Comparison of ENCODE assay signal across 10 cellular contexts in the genomic region with DNA sequence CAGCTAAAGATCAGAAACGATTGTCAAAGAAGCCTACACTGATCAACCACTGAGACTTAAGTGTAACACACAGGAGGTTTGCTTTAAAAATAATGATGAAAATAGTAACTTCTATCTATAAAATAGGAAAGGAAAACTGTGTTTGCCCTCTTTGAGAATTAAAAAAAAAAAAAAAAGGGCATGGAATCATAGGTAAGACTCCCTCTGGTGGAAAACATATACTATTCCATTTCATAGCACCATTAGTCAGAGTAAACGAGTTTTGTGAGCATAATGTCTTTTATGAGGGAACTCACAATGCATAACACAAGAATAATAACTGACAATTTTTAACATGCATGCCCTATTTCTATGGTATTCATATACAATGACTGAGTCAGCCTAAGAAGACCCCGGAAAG. TPM values are rescaled to one million over a fixed set of nuclear protein-coding genes. Genes with fewer than 3 reads are reported as not detected.
DNase-seq lines count a peak whose midpoint lies in the region; ATAC-seq, FAIRE-seq and TF ChIP-seq lines count a peak whose summit lies in the region.
"Had no signal": no experiment of that assay in that cellular context is flagged by ENCODE, and none has a peak within 500 bp of the region (broad histone marks: within the 10 kb centered on the region; RNA-seq: fewer than 3 reads in every experiment).

No MANE protein-coding gene starts in this region.

- H3K27ac ChIP-seq in VCaP (peak overlapping the region; percentile 25; the same call in 1 of the 2 replicates), right lobe of liver (no peak overlapping the region), small intestine (ENCODE audit: low read depth in 1 of 2, low read length in 1 of 2) (no peak overlapping the region)

- H3K4me1 Mint-ChIP-seq in activated naive CD8-positive, alpha-beta T cell treated with anti-CD3 and anti-CD28 coated beads, Interleukin-2, amount 50 U/mL, for 24 hours = no peaks in the 10 kb centered on the region

- no peak for TF ChIP-seq POLR2A in right lobe of liver (IDR thresholded peaks at IDR 0.05)

- no peak for DNase-seq in D721Med (ENCODE audit: insufficient read length, low spot score)
- DNase-seq in LHCN-M2 (ENCODE audit: low read depth) = peak; percentile 14
- no peak for DNase-seq in right lobe of liver
- DNase-seq in activated naive CD8-positive, alpha-beta T cell treated with anti-CD3 and anti-CD28 coated beads, Interleukin-2, amount 50 U/mL, for 24 hours = no peak
- DNase-seq in small intestine = no peak
- DNase-seq: T-helper 9 cell had no signal

- H3K4me1 ChIP-seq in right lobe of liver (no peaks in the 10 kb centered on the region), small intestine (ENCODE audit: control insufficient read depth in 2 of 2, insufficient read depth in 1 of 2, low read depth in 1 of 2, low read length in 1 of 2) (no peaks in the 10 kb centered on the region)

- intact Hi-C loops in right lobe of liver (cut with DNase I) = no loop called here

- peaks cover 14% of the 10 kb centered on the region for H3K36me3 Mint-ChIP-seq in activated naive CD8-positive, alpha-beta T cell treated with anti-CD3 and anti-CD28 coated beads, Interleukin-2, amount 50 U/mL, for 24 hours (ENCODE audit: low read depth)

- H3K27me3 Mint-ChIP-seq in activated naive CD8-positive, alpha-beta T cell treated with anti-CD3 and anti-CD28 coated beads, Interleukin-2, amount 50 U/mL, for 24 hours = no peaks in the 10 kb centered on the region

- no peaks in the 10 kb centered on the region for H3K9me3 Mint-ChIP-seq in activated naive CD8-positive, alpha-beta T cell treated with anti-CD3 and anti-CD28 coated beads, Interleukin-2, amount 50 U/mL, for 24 hours

- peak; percentile 24 for TF ChIP-seq CTCF in D721Med (IDR thresholded peaks at IDR 0.05; ENCODE audit: insufficient read depth, missing control alignments)
- peak; percentile 75 for TF ChIP-seq CTCF in VCaP (conservative IDR thresholded peaks at IDR 0.05)
- peak in 3 of 4 donors; percentile 36 to 44 (median 41) for TF ChIP-seq CTCF in right lobe of liver (IDR thresholded peaks at IDR 0.05)

- WGBS in right lobe of liver (ENCODE audit: insufficient coverage, low coverage, low lambda C conversion rate, missing lambda C conversion rate) = 64% methylated on average over 3 of the region's 3 CpGs
- WGBS in small intestine, 3 donors = 64 to 70% (median 67%) methylated on average over 3 of the region's 3 CpGs

- H3K36me3 ChIP-seq in right lobe of liver (peaks cover 0 to 16% (median 5%) of the 10 kb centered on the region in 4 donors), small intestine (ENCODE audit: control insufficient read depth in 2 of 2, insufficient read depth in 2 of 2, low read length in 2 of 2) (peaks cover 4 to 11% of the 10 kb centered on the region in 2 donors)

- H3K4me3 Mint-ChIP-seq in activated naive CD8-positive, alpha-beta T cell treated with anti-CD3 and anti-CD28 coated beads, Interleukin-2, amount 50 U/mL, for 24 hours = no peak overlapping the region

- FAIRE-seq in D721Med (lab: Jason Lieb, UNC) = no peak
- FAIRE-seq in small intestine (lab: Jason Lieb, UNC) = no peak

- H3K27me3 ChIP-seq in right lobe of liver (no peaks in the 10 kb centered on the region), small intestine (ENCODE audit: control insufficient read depth in 2 of 2, insufficient read depth in 2 of 2, low read length in 2 of 2) (no peaks in the 10 kb centered on the region)

- ATAC-seq in right lobe of liver (peak in 2 of 4 donors; percentile 38 to 44), HG02678 (IDR thresholded peaks at IDR 0.05; ENCODE audit: unreplicated experiment) (no peak), GM21367 (IDR thresholded peaks at IDR 0.05; ENCODE audit: unreplicated experiment) (no peak)
- no peak for ATAC-seq in activated naive CD8-positive, alpha-beta T cell treated with anti-CD3 and anti-CD28 coated beads, Interleukin-2, amount 50 U/mL, for 24 hours

- no peak overlapping the region for H3K4me3 ChIP-seq in right lobe of liver
- no peak overlapping the region for H3K4me3 ChIP-seq in small intestine (ENCODE audit: low read depth in 1 of 2, low read length in 2 of 2)
- H3K4me3 ChIP-seq: HAP-1 had no signal

- no peak overlapping the region for H3K27ac Mint-ChIP-seq in activated naive CD8-positive, alpha-beta T cell treated with anti-CD3 and anti-CD28 coated beads, Interleukin-2, amount 50 U/mL, for 24 hours

- H3K9me3 ChIP-seq in right lobe of liver = no peaks in the 10 kb centered on the region
- no peaks in the 10 kb centered on the region for H3K9me3 ChIP-seq in small intestine (ENCODE audit: control insufficient read depth, low read depth)
- H3K9me3 ChIP-seq: HAP-1 had no signal

RNA-seq across cellular contexts. Expression of gene SLC35F5, which starts 36.3 kb away (rescaled TPM):
- total RNA-seq in LHCN-M2 (2014; rRNA removed) (71.1 and 74.3 TPM in 2 replicates), right lobe of liver (10 to 100 TPM; 33.2 to 50.0 (median 40.6) TPM)
- 46.5 TPM for polyA plus RNA-seq in LHCN-M2 (2012)
- polyA plus RNA-seq in small intestine = 10 to 100 TPM; 12.7 to 23.0 (median 16.3) TPM

Comparison
In these comparisons a context has a peak if more than half of its experiments do, and no peak if none do; other contexts are left out.
1. CTCF ChIP-seq: peak in every context shown above with its lines; median percentile 75 in VCaP; 41 in right lobe of liver; 24 in D721Med.